Comparison of ENCODE assay signal across 29 cellular contexts in genomic region chr7:122148081-122148480, GRCh38.
"Had no signal": no experiment of that assay in that cellular context is flagged by ENCODE, and none has a peak within 500 bp of the region (broad histone marks: within the 10 kb centered on the region; RNA-seq: fewer than 3 reads in every experiment).

No MANE protein-coding gene starts in this region.

- ATAC-seq: activated CD8-positive, alpha-beta T cell treated with anti-CD3 and anti-CD28 coated beads for 36 hours; activated T-cell treated with anti-CD3 and anti-CD28 coated beads, Interleukin-2, amount 50 U/mL, for 72 hours; activated T-helper 17 cell treated with anti-CD3 and anti-CD28 coated beads, Interleukin-2, amount 50 U/mL, for 72 hours; body of pancreas; Panc1 had no signal

- H3K9me3 Mint-ChIP-seq: activated CD8-positive, alpha-beta T cell treated with anti-CD3 and anti-CD28 coated beads for 36 hours; activated naive CD8-positive, alpha-beta T cell treated with anti-CD3 and anti-CD28 coated beads, Interleukin-2, amount 10 ng/mL, durations not matched to agents 7 days and 5 days; activated T-cell treated with anti-CD3 and anti-CD28 coated beads, Interleukin-2, amount 50 U/mL, for 72 hours; activated T-helper 17 cell treated with anti-CD3 and anti-CD28 coated beads, Interleukin-2, amount 50 U/mL, for 72 hours had no signal

- H3K4me1 ChIP-seq: breast epithelium, SJCRH30 had no signal

- H3K27me3 ChIP-seq: ascending aorta, body of pancreas, breast epithelium, SJCRH30 had no signal

- DNase-seq: activated CD4-positive, alpha-beta T cell treated with anti-CD3 and anti-CD28 coated beads, Interleukin-2, amount 10 ng/mL, durations not matched to agents 24 days and 14 days; activated CD4-positive, alpha-beta T cell treated with anti-CD3 and anti-CD28 coated beads, Interleukin-2, amount 50 U/mL, for 4 hours; activated CD8-positive, alpha-beta T cell treated with anti-CD3 and anti-CD28 coated beads for 36 hours; activated effector memory CD4-positive, alpha-beta T cell treated with anti-CD3 and anti-CD28 coated beads, Interleukin-2, amount 50 U/mL, for 16 hours; activated naive CD4-positive, alpha-beta T cell; activated naive CD4-positive, alpha-beta T cell treated with anti-CD3 and anti-CD28 coated beads, Interleukin-2, amount 50 U/mL, for 16 hours; activated naive CD8-positive, alpha-beta T cell treated with anti-CD3 and anti-CD28 coated beads, Interleukin-2, amount 10 ng/mL, durations not matched to agents 7 days and 5 days; activated T-cell treated with anti-CD3 and anti-CD28 coated beads, Interleukin-2, amount 50 U/mL, for 1 hour; activated T-cell treated with anti-CD3 and anti-CD28 coated beads, Interleukin-2, amount 50 U/mL, for 72 hours; amygdala; body of pancreas; MM.1S; NCI-H1105; NCI-H1417 treated with DMSO at 0.1 percent for 48 hours; NCI-H1930; NCI-H2081 treated with DMSO at 0.1 percent for 48 hours; NCI-H226; NCI-H446 treated with DMSO at 0.1 percent for 48 hours; NCI-H524; SHP77; SJCRH30; T1000; WERI-Rb-1 had no signal

- H3K27ac ChIP-seq: ascending aorta, body of pancreas, breast epithelium, KMS-11, SJCRH30, SK-N-MC, WERI-Rb-1 had no signal

- H3K4me3 Mint-ChIP-seq: activated CD4-positive, alpha-beta T cell treated with anti-CD3 and anti-CD28 coated beads, Interleukin-2, amount 10 ng/mL, durations not matched to agents 24 days and 14 days; activated CD8-positive, alpha-beta T cell treated with anti-CD3 and anti-CD28 coated beads for 36 hours; activated naive CD8-positive, alpha-beta T cell treated with anti-CD3 and anti-CD28 coated beads, Interleukin-2, amount 10 ng/mL, durations not matched to agents 7 days and 5 days; activated T-cell treated with anti-CD3 and anti-CD28 coated beads, Interleukin-2, amount 50 U/mL, for 72 hours; activated T-helper 17 cell treated with anti-CD3 and anti-CD28 coated beads, Interleukin-2, amount 50 U/mL, for 72 hours had no signal

- H3K36me3 Mint-ChIP-seq: activated naive CD8-positive, alpha-beta T cell treated with anti-CD3 and anti-CD28 coated beads, Interleukin-2, amount 10 ng/mL, durations not matched to agents 7 days and 5 days had no signal

- H3K9me3 ChIP-seq: ascending aorta, body of pancreas, breast epithelium, SJCRH30 had no signal

- H3K4me3 ChIP-seq: ascending aorta, body of pancreas, breast epithelium, SJCRH30, SK-N-MC had no signal

- H3K27ac Mint-ChIP-seq: activated CD4-positive, alpha-beta T cell treated with anti-CD3 and anti-CD28 coated beads, Interleukin-2, amount 10 ng/mL, durations not matched to agents 24 days and 14 days; activated CD8-positive, alpha-beta T cell treated with anti-CD3 and anti-CD28 coated beads for 36 hours; activated naive CD8-positive, alpha-beta T cell treated with anti-CD3 and anti-CD28 coated beads, Interleukin-2, amount 10 ng/mL, durations not matched to agents 7 days and 5 days; activated T-cell treated with anti-CD3 and anti-CD28 coated beads, Interleukin-2, amount 50 U/mL, for 72 hours; activated T-helper 17 cell treated with anti-CD3 and anti-CD28 coated beads, Interleukin-2, amount 50 U/mL, for 72 hours had no signal

- H3K9ac ChIP-seq: KMS-11 had no signal

- H3K4me2 ChIP-seq: KMS-11 had no signal

- H3K36me3 ChIP-seq: ascending aorta, breast epithelium, SJCRH30, WERI-Rb-1 had no signal
